Comparison of ENCODE assay signal across 23 cellular contexts in the genomic region with DNA sequence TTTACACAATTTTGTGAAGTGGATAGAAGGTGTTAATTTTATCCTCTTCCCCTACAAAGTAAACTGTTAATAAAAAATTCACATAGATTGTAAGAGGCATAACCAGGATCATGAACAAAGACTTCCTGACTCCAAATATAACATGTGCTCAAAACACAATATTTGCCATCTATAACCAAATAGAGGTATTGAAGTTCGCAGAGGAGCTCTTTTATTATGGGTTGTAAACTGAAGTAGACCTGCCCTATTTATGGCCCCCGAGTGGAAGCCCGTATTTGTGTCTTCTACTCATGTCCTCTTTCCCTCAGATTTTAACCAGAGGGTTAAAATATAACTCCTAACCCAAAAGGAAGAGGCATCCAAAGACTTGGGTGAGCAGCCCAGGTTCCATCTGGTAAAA.
"Had no signal": no experiment of that assay in that cellular context is flagged by ENCODE, and none has a peak within 500 bp of the region (broad histone marks: within the 10 kb centered on the region; RNA-seq: fewer than 3 reads in every experiment).

No MANE protein-coding gene starts in this region.

- H3K36me3 ChIP-seq: colonic mucosa, esophagus muscularis mucosa, esophagus squamous epithelium, gastrocnemius medialis, gastroesophageal sphincter, heart left ventricle, heart right ventricle had no signal

- H3K27me3 ChIP-seq: colonic mucosa, esophagus muscularis mucosa, esophagus squamous epithelium, gastrocnemius medialis, gastroesophageal sphincter, heart left ventricle, heart right ventricle had no signal

- ATAC-seq: effector memory CD8-positive, alpha-beta T cell; esophagus mucosa; foreskin keratinocyte; gastrocnemius medialis; gastroesophageal sphincter; heart left ventricle; heart right ventricle had no signal

- H3K4me1 ChIP-seq: colonic mucosa, esophagus muscularis mucosa, esophagus squamous epithelium, foreskin keratinocyte, gastrocnemius medialis, gastroesophageal sphincter, heart left ventricle, heart right ventricle had no signal

- H3K4me3 ChIP-seq: colonic mucosa, coronary artery, dorsolateral prefrontal cortex, esophagus muscularis mucosa, esophagus squamous epithelium, gastrocnemius medialis, gastroesophageal sphincter, heart left ventricle, heart right ventricle had no signal

- H3K9me3 ChIP-seq: colonic mucosa, esophagus muscularis mucosa, esophagus squamous epithelium, gastrocnemius medialis, gastroesophageal sphincter, heart left ventricle, heart right ventricle had no signal

- H3K27ac ChIP-seq: colonic mucosa, coronary artery, dorsolateral prefrontal cortex, epithelial cell of prostate, esophagus muscularis mucosa, esophagus squamous epithelium, foreskin keratinocyte, gastrocnemius medialis, gastroesophageal sphincter, heart left ventricle, heart right ventricle had no signal

- DNase-seq: colonic mucosa; cortex of kidney; dermis blood vessel endothelial cell; dorsolateral prefrontal cortex; effector CD4-positive, alpha-beta T cell; effector CD8-positive, alpha-beta T cell; effector memory CD4-positive, alpha-beta T cell; effector memory CD8-positive, alpha-beta T cell; endodermal cell; erythroblast; esophagus squamous epithelium; foreskin keratinocyte; foreskin melanocyte; gastrocnemius medialis; glutamatergic neuron; head of caudate nucleus; heart left ventricle; heart right ventricle had no signal
